In the genomic region with DNA sequence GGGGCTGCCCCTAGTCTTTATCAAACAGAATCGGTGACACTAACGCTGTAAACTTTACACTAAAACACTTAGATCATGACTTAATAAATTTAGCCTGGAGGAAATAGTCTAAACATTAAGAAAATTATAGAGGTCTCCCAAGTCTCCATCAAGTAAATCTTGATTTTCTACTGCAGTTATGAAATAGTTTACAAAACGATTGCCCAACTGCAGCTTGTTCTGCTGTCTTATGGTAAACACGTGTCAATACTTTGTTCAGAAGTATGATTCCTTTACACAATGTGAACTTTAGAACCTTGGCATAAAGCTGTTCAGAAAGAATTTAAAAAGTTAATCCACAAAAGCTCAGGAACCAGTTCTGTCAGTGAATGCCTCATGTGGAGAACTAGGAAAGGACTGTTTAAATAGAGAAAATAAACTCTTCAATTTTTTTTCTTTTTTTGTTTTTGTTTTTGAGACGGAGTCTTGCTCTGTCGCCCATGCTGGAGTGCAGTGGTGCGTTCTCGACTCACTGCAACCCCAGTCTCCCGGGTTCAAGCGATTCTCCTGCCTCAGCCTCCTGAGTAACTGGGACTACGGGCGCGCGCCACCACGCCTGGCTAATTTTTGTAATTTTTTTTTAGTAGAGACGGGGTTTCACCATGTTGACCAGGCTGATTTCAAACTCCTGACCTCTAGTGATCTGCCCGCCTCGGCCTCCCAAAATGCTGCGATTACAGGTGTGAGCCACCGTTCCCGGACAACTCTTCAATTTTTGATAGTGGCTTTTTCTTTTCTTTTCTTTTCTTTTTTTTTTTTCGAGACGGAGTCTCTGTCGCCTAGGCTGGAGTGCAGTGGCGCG, we compare ENCODE assay signal across 8 cellular contexts. TPM values are rescaled to one million over a fixed set of nuclear protein-coding genes. Genes with fewer than 3 reads are reported as not detected.
DNase-seq lines count a peak whose midpoint lies in the region; ATAC-seq lines count a peak whose summit lies in the region.

No MANE protein-coding gene starts in this region.

- POLR2A ChIA-PET in activated naive CD8-positive, alpha-beta T cell treated with anti-CD3 and anti-CD28 coated beads, Interleukin-2, amount 10 ng/mL, durations not matched to agents 7 days and 5 days (lab: Charles Lee): interaction anchor here (0.6 to 3.4 kb wide), 7 partner anchors 16 to 157 kb away, joined by 3 to 29 read pairs (median 8); no protein-coding TSS in a partner anchor

- no peaks in the 10 kb centered on the region for H3K27me3 Mint-ChIP-seq in stimulated activated naive CD8-positive, alpha-beta T cell treated with anti-CD3 and anti-CD28 coated beads, Interleukin-15, Interleukin-2, amounts not matched to agents 100 ng/mL and 50 ng/mL, for 24 hours
- no peaks in the 10 kb centered on the region for H3K27me3 Mint-ChIP-seq in activated naive CD8-positive, alpha-beta T cell treated with anti-CD3 and anti-CD28 coated beads, Interleukin-2, amount 10 ng/mL, durations not matched to agents 7 days and 5 days

- H3K27ac Mint-ChIP-seq in stimulated activated naive CD8-positive, alpha-beta T cell treated with anti-CD3 and anti-CD28 coated beads, Interleukin-15, Interleukin-2, amounts not matched to agents 100 ng/mL and 50 ng/mL, for 24 hours: peak overlapping the region; percentile 95
- H3K27ac Mint-ChIP-seq in activated naive CD8-positive, alpha-beta T cell treated with anti-CD3 and anti-CD28 coated beads, Interleukin-2, amount 10 ng/mL, durations not matched to agents 7 days and 5 days: peak overlapping the region; percentile 90

- peak overlapping the region; percentile 84 for H3K27ac ChIP-seq in temporal lobe (ENCODE audit: low read depth, low read length)

- peaks cover 27% of the 10 kb centered on the region for H3K36me3 Mint-ChIP-seq in stimulated activated naive CD8-positive, alpha-beta T cell treated with anti-CD3 and anti-CD28 coated beads, Interleukin-15, Interleukin-2, amounts not matched to agents 100 ng/mL and 50 ng/mL, for 24 hours (ENCODE audit: low read depth)
- H3K36me3 Mint-ChIP-seq in activated naive CD8-positive, alpha-beta T cell treated with anti-CD3 and anti-CD28 coated beads, Interleukin-2, amount 10 ng/mL, durations not matched to agents 7 days and 5 days: peaks cover 4% of the 10 kb centered on the region

- H3K4me1 Mint-ChIP-seq in stimulated activated naive CD8-positive, alpha-beta T cell treated with anti-CD3 and anti-CD28 coated beads, Interleukin-15, Interleukin-2, amounts not matched to agents 100 ng/mL and 50 ng/mL, for 24 hours (ENCODE audit: low read depth): peaks cover 65% of the 10 kb centered on the region
- peaks cover 30% of the 10 kb centered on the region for H3K4me1 Mint-ChIP-seq in activated naive CD8-positive, alpha-beta T cell treated with anti-CD3 and anti-CD28 coated beads, Interleukin-2, amount 10 ng/mL, durations not matched to agents 7 days and 5 days

- H3K9me3 Mint-ChIP-seq in stimulated activated naive CD8-positive, alpha-beta T cell treated with anti-CD3 and anti-CD28 coated beads, Interleukin-15, Interleukin-2, amounts not matched to agents 100 ng/mL and 50 ng/mL, for 24 hours: no peaks in the 10 kb centered on the region
- H3K9me3 Mint-ChIP-seq in activated naive CD8-positive, alpha-beta T cell treated with anti-CD3 and anti-CD28 coated beads, Interleukin-2, amount 10 ng/mL, durations not matched to agents 7 days and 5 days: no peaks in the 10 kb centered on the region

- H3K4me3 Mint-ChIP-seq in stimulated activated naive CD8-positive, alpha-beta T cell treated with anti-CD3 and anti-CD28 coated beads, Interleukin-15, Interleukin-2, amounts not matched to agents 100 ng/mL and 50 ng/mL, for 24 hours: peak overlapping the region; percentile 95
- H3K4me3 Mint-ChIP-seq in activated naive CD8-positive, alpha-beta T cell treated with anti-CD3 and anti-CD28 coated beads, Interleukin-2, amount 10 ng/mL, durations not matched to agents 7 days and 5 days: peak overlapping the region; percentile 93

- no peak for ATAC-seq in stimulated activated naive CD8-positive, alpha-beta T cell treated with anti-CD3 and anti-CD28 coated beads, Interleukin-15, Interleukin-2, amounts not matched to agents 100 U/mL and 50 U/mL, for 24 hours
- no peak for ATAC-seq in activated naive CD8-positive, alpha-beta T cell treated with anti-CD3 and anti-CD28 coated beads, Interleukin-2, amount 10 ng/mL, durations not matched to agents 7 days and 5 days (ENCODE audit: low read depth)

- DNase-seq in stimulated activated naive CD8-positive, alpha-beta T cell treated with anti-CD3 and anti-CD28 coated beads, Interleukin-15, Interleukin-2, amounts not matched to agents 100 U/mL and 50 U/mL, for 24 hours: no peak
- no peak for DNase-seq in activated naive CD8-positive, alpha-beta T cell treated with anti-CD3 and anti-CD28 coated beads, Interleukin-2, amount 10 ng/mL, durations not matched to agents 7 days and 5 days
- peak; percentile 95 for DNase-seq in iris pigment epithelial cell (ENCODE audit: low read depth)
- no peak for DNase-seq in A172 (ENCODE audit: low spot score)
- no peak for DNase-seq in NCI-H2107 (lab: John Stamatoyannopoulos, UW)
- DNase-seq in NCI-H2227 treated with DMSO at 0.1 percent for 48 hours (lab: John Stamatoyannopoulos, UW): no peak

RNA-seq across cellular contexts. Expression of a gene that starts 1.6 kb away (rescaled TPM):
- 10 to 100 TPM; 31.6 to 33.3 TPM for total RNA-seq in activated naive CD8-positive, alpha-beta T cell treated with anti-CD3 and anti-CD28 coated beads, Interleukin-2, amount 10 ng/mL, durations not matched to agents 7 days and 5 days
- total RNA-seq in temporal lobe: 16.0 TPM
- total RNA-seq in A172 (2014; rRNA removed; shearing (Covaris generic)): 6.2 and 7.6 TPM in 2 replicates

RNA-seq across cellular contexts. Expression of a gene that starts 34.1 kb away (rescaled TPM):
- total RNA-seq in activated naive CD8-positive, alpha-beta T cell treated with anti-CD3 and anti-CD28 coated beads, Interleukin-2, amount 10 ng/mL, durations not matched to agents 7 days and 5 days: 1 to 10 TPM; 7.6 to 8.0 TPM
- 0.25 TPM for total RNA-seq in temporal lobe
- total RNA-seq in A172 (2014; rRNA removed; shearing (Covaris generic)): not detected in 2 replicates
